Comparison of ENCODE assay signal across 8 cellular contexts in genomic region chr9:133133680-133134418, GRCh38. TPM values are rescaled to one million over a fixed set of nuclear protein-coding genes. Genes with fewer than 3 reads are reported as not detected.
A peak's percentile ranks its signal among the peaks of the same experiment; 100 is the strongest.
DNase-seq lines count a peak whose midpoint lies in the region; ATAC-seq lines count a peak whose summit lies in the region.

No MANE protein-coding gene starts in this region.

- peak overlapping the region; percentile 100 for H3K27ac Mint-ChIP-seq in T-cell

- H3K9me3 Mint-ChIP-seq in T-cell: no peaks in the 10 kb centered on the region

- ATAC-seq in GM21825 (IDR thresholded peaks at IDR 0.05; ENCODE audit: unreplicated experiment) (peak; percentile 87), T-cell (replicated peaks in 1 of 4) (peak; percentile 87 to 89 (median 88)), left cardiac atrium (peak; percentile 79 to 89)

- H3K4me3 Mint-ChIP-seq in T-cell: peak overlapping the region; percentile 64 to 83 (median 80)

- whole genome bisulfite sequencing in adipose tissue, 3 donors: 25 to 37% (median 35%) methylated on average over 21 of the region's 21 CpGs

- intact Hi-C loops in left cardiac atrium (cut with DNase I): no loop called here

- DNase-seq in EL (peak; percentile 95), LHCN-M2 (ENCODE audit: low read depth) (peak; percentile 97), T-cell (peak; percentile 64 to 96 (median 90)), left cardiac atrium (peak; percentile 91), middle frontal gyrus (ENCODE audit: extremely low spot score, low spot score) (no peak)

- POLR2A ChIA-PET in T-cell (lab: Charles Lee): interaction anchor here (0.7 to 3.0 kb wide), 5 partner anchors 9 to 103 kb away, joined by 3 to 17 read pairs (median 5); partner anchors contain the start of genes GTF3C5 (in 1 of the 2) and RALGDS (in 1 of the 2)

- no peaks in the 10 kb centered on the region for H3K27me3 Mint-ChIP-seq in T-cell

- peak overlapping the region; percentile 90 for H3K27ac ChIP-seq in adipose tissue (ENCODE audit: low read depth, low read length)
- peak overlapping the region; percentile 95 for H3K27ac ChIP-seq in rectal smooth muscle tissue (ENCODE audit: low read depth, low read length)

- H3K4me1 Mint-ChIP-seq in T-cell: peaks cover 65 to 86% (median 71%) of the 10 kb centered on the region in 3 donors

- H3K27me3 ChIP-seq in rectal smooth muscle tissue (ENCODE audit: control insufficient read depth, insufficient read depth, low read length): no peaks in the 10 kb centered on the region

- peaks cover 34% of the 10 kb centered on the region for H3K4me1 ChIP-seq in rectal smooth muscle tissue (ENCODE audit: control insufficient read depth, insufficient read depth, low read length)

- H3K4me3 ChIP-seq in rectal smooth muscle tissue (ENCODE audit: low read length): peak overlapping the region; percentile 38

- H3K36me3 ChIP-seq in rectal smooth muscle tissue (ENCODE audit: control insufficient read depth, insufficient read depth, low read length): peaks cover 2% of the 10 kb centered on the region

- H3K9ac ChIP-seq in rectal smooth muscle tissue (ENCODE audit: low read length): peak overlapping the region; percentile 40

- CTCF ChIA-PET in T-cell (lab: Charles Lee): interaction anchor here (1.0 to 5.2 kb wide), 4 partner anchors 10 to 16 kb away, joined by 3 to 45 read pairs (median 10); no protein-coding TSS in a partner anchor

- peaks cover 4% of the 10 kb centered on the region for H3K36me3 Mint-ChIP-seq in T-cell

RNA-seq across cellular contexts. Expression of gene RALGDS, which starts 12.8 kb away (rescaled TPM):
- 15.5 and 17.8 TPM in 2 replicates for total RNA-seq in LHCN-M2 (2014; rRNA removed)
- polyA plus RNA-seq in LHCN-M2 (2012): 5.9 TPM
- total RNA-seq in T-cell: 100 to 1,000 TPM in 4 of 5 donors, 10 to 100 TPM in 1; 81.0 to 161 (median 137) TPM
- 10 to 100 TPM; 31.0 to 98.2 (median 68.8) TPM for polyA plus RNA-seq in adipose tissue
- total RNA-seq in left cardiac atrium: 10 to 100 TPM; 27.0 to 29.3 TPM

RNA-seq across cellular contexts. Expression of gene GBGT1, which starts 29.9 kb away (rescaled TPM):
- total RNA-seq in LHCN-M2 (2014; rRNA removed) (0.34 and 1.3 TPM in 2 replicates), T-cell (10 to 100 TPM in 2 of 5 donors, 1 to 10 TPM in 3; 1.3 to 13.3 (median 7.9) TPM), left cardiac atrium (10 to 100 TPM; 10.8 to 12.8 TPM)
- 0.56 TPM for polyA plus RNA-seq in LHCN-M2 (2012)
- polyA plus RNA-seq in adipose tissue: 10 to 100 TPM in 1 of 3 donors, 1 to 10 TPM in 2; 2.6 to 10.7 (median 9.9) TPM
